17 cellular contexts compared by ENCODE assay signal in the genomic region with DNA sequence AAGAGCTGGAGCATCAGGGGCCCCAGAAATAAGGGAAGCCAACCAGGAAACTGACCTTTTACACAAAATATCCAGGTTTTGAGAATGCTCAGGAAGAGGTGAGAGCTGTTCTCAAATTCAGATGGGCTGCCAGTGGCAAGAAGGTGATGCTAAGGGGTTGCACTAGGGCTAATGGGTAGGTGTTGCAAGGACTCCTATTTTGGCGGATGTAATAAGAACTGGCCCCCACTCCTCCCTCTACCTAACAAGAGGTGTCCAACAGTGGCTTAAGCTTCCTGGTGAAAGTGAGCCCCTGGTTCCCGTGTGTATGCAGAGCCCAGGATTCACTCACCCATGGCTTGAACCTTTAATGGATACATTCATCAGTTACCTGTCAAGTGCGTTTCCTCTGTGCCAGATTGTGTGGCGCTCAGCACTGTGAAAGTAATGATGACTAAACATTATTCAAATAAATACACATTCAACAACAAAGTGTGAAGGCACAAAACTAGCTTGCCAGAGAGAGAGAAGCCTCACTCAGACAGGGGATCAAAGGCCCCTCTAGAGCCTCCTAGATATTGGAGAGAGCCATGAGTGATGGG. TPM values are rescaled to one million over a fixed set of nuclear protein-coding genes. Genes with fewer than 3 reads are reported as not detected.
A peak's percentile ranks its signal among the peaks of the same experiment; 100 is the strongest.
DNase-seq lines count a peak whose midpoint lies in the region; ATAC-seq and TF ChIP-seq lines count a peak whose summit lies in the region.
"Had no signal": no experiment of that assay in that cellular context is flagged by ENCODE, and none has a peak within 500 bp of the region (broad histone marks: within the 10 kb centered on the region; RNA-seq: fewer than 3 reads in every experiment).

No MANE protein-coding gene starts in this region.

- peak overlapping the region; percentile 56 for H3K4me2 ChIP-seq in parathyroid adenoma (ENCODE audit: low read length)

- H3K9ac ChIP-seq in endocrine pancreas (ENCODE audit: control insufficient read depth, insufficient read depth, low read length) (peak overlapping the region; percentile 27), parathyroid adenoma (peak overlapping the region; percentile 15)

- DNase-seq in DMS153 (lab: John Stamatoyannopoulos, UW) = peak; percentile 50
- DNase-seq in DMS153 treated with DMSO at 0.1 percent for 48 hours (lab: John Stamatoyannopoulos, UW; ENCODE audit: unreplicated experiment) = no peak
- peak; percentile 67 for DNase-seq in NCI-H2171 treated with DMSO at 0.1 percent for 48 hours (lab: John Stamatoyannopoulos, UW)
- DNase-seq in EL = no peak
- no peak for DNase-seq in CD14-positive monocyte (ENCODE audit: low spot score)
- DNase-seq: 8988T; activated CD8-positive, alpha-beta memory T cell treated with anti-CD3 and anti-CD28 coated beads, Interleukin-2, amount 50 U/mL, for 48 hours; CD4-positive, alpha-beta memory T cell; NCI-H2029 treated with DMSO at 0.1 percent for 48 hours; stimulated activated naive CD8-positive, alpha-beta T cell treated with anti-CD3 and anti-CD28 coated beads, Interleukin-15, amount 100 ng/mL, for 72 hours had no signal

- TF ChIP-seq CTCF in parathyroid adenoma (IDR thresholded peaks at IDR 0.05) = no peak
- TF ChIP-seq CTCF in CD14-positive monocyte (IDR thresholded peaks at IDR 0.05) = no peak

- intact Hi-C loops in CD14-positive monocyte (cut with micrococcal nuclease) = no loop called here

- H3K9me3 ChIP-seq in endocrine pancreas (ENCODE audit: control insufficient read depth, low read length) = no peaks in the 10 kb centered on the region
- H3K9me3 ChIP-seq in parathyroid adenoma (ENCODE audit: control insufficient read depth, low read length) = no peaks in the 10 kb centered on the region
- H3K9me3 ChIP-seq: HAP-1 had no signal

- peak overlapping the region; percentile 97 for H3K27ac ChIP-seq in parathyroid adenoma

- H3K27me3 Mint-ChIP-seq in CD14-positive monocyte (ENCODE audit: low read depth in 3 of 3) = peaks cover 17 to 45% (median 36%) of the 10 kb centered on the region in 3 donors

- peak overlapping the region in 1 of 2 donors; percentile 71 for H3K4me3 Mint-ChIP-seq in CD14-positive monocyte
- H3K4me3 Mint-ChIP-seq: CD4-positive, alpha-beta memory T cell had no signal

- H3K4me3 ChIP-seq in endocrine pancreas (ENCODE audit: control insufficient read depth, insufficient read depth, low read length) = peak overlapping the region; percentile 53
- H3K4me3 ChIP-seq in parathyroid adenoma (ENCODE audit: low read depth, low read length) = peak overlapping the region; percentile 72
- H3K4me3 ChIP-seq: HAP-1 had no signal

- H3K79me2 ChIP-seq in parathyroid adenoma = peaks cover 37% of the 10 kb centered on the region

- peak overlapping the region; percentile 65 for H2AFZ ChIP-seq in parathyroid adenoma

- H3K4me1 ChIP-seq in endocrine pancreas (ENCODE audit: control insufficient read depth, insufficient read depth, low read length) (peaks cover 18% of the 10 kb centered on the region), parathyroid adenoma (peaks cover 10% of the 10 kb centered on the region)
- H3K4me1 ChIP-seq: HAP-1 had no signal

- no peak for ATAC-seq in HG03045 (IDR thresholded peaks at IDR 0.05; ENCODE audit: unreplicated experiment)
- ATAC-seq: activated CD4-positive, CD25-positive, alpha-beta regulatory T cell treated with anti-CD3 and anti-CD28 coated beads, Interleukin-2, amount 50 U/mL, for 24 hours; esophagus mucosa; Panc1 had no signal

- H3K36me3 ChIP-seq in endocrine pancreas (ENCODE audit: control insufficient read depth, insufficient read depth, low read length) (no peaks in the 10 kb centered on the region), parathyroid adenoma (ENCODE audit: control insufficient read depth, insufficient read depth, low read length) (no peaks in the 10 kb centered on the region)
- H3K36me3 ChIP-seq: HAP-1 had no signal

- no peak overlapping the region for H3K27ac Mint-ChIP-seq in CD14-positive monocyte
- H3K27ac Mint-ChIP-seq: stimulated activated naive CD8-positive, alpha-beta T cell treated with anti-CD3 and anti-CD28 coated beads, Interleukin-15, amount 100 ng/mL, for 72 hours had no signal

- no peaks in the 10 kb centered on the region for H3K36me3 Mint-ChIP-seq in CD14-positive monocyte
- H3K36me3 Mint-ChIP-seq: CD4-positive, alpha-beta memory T cell had no signal

- peaks cover 0 to 5% (median 0%) of the 10 kb centered on the region in 7 donors for H3K9me3 Mint-ChIP-seq in CD14-positive monocyte

- H3K27me3 ChIP-seq in endocrine pancreas (ENCODE audit: control insufficient read depth, insufficient read depth, low read length) = no peaks in the 10 kb centered on the region
- no peaks in the 10 kb centered on the region for H3K27me3 ChIP-seq in parathyroid adenoma (ENCODE audit: control insufficient read depth, insufficient read depth, low read length)

- H3K4me1 Mint-ChIP-seq in CD14-positive monocyte = no peaks in the 10 kb centered on the region

RNA-seq across cellular contexts. Expression of a gene that starts 0.7 kb away (rescaled TPM):
- polyA plus RNA-seq in CD14-positive monocyte = not detected
- polyA plus RNA-seq: CD4-positive, alpha-beta memory T cell had no signal

Comparison
In these comparisons a context has a peak if more than half of its experiments do, and no peak if none do; other contexts are left out.
1. DNase-seq: peak in DMS153 (single experiment) and NCI-H2171 treated with DMSO at 0.1 percent for 48 hours (single experiment); none in DMS153 treated with DMSO at 0.1 percent for 48 hours (single experiment), EL (single experiment) and CD14-positive monocyte (single experiment).